In genomic region chr7:91064052-91064451, GRCh38 we compare ENCODE assay signal across 24 cellular contexts.
"Had no signal": no experiment of that assay in that cellular context is flagged by ENCODE, and none has a peak within 500 bp of the region (broad histone marks: within the 10 kb centered on the region; RNA-seq: fewer than 3 reads in every experiment).

No MANE protein-coding gene starts in this region.

- H3K9me3 ChIP-seq: esophagus muscularis mucosa, gastroesophageal sphincter, heart left ventricle, left lung, mucosa of descending colon, neutrophil, pancreas, right atrium auricular region, testis, tibial artery had no signal

- H3K79me2 ChIP-seq: hepatocyte had no signal

- H3K4me1 ChIP-seq: left lung, pancreas, right atrium auricular region, testis had no signal

- H3K4me3 ChIP-seq: dorsolateral prefrontal cortex, esophagus muscularis mucosa, gastroesophageal sphincter, heart left ventricle, hepatocyte, left lung, mucosa of descending colon, pancreas, right atrium auricular region, testis, tibial artery had no signal

- H2AFZ ChIP-seq: hepatocyte had no signal

- H3K27ac ChIP-seq: dorsolateral prefrontal cortex, esophagus muscularis mucosa, foreskin keratinocyte, gastroesophageal sphincter, heart left ventricle, hepatocyte, left lung, neutrophil, pancreas, right atrium auricular region, testis, tibial artery had no signal

- H3K4me2 ChIP-seq: hepatocyte had no signal

- DNase-seq: central memory CD4-positive, alpha-beta T cell; dorsolateral prefrontal cortex; effector CD4-positive, alpha-beta T cell; heart left ventricle; left cardiac atrium; left lung; mammary epithelial cell; mucosa of descending colon; naive B cell; pancreas; stimulated activated CD4-positive, alpha-beta T cell treated with anti-CD3 and anti-CD28 coated beads, Interleukin-4, amount 100 ng/mL, for 4 hours; stimulated activated naive CD8-positive, alpha-beta T cell treated with anti-CD3 and anti-CD28 coated beads, Interleukin-15, Interleukin-2, amounts not matched to agents 100 U/mL and 50 U/mL, for 24 hours; substantia nigra; testis; tibial artery had no signal

- ATAC-seq: gastroesophageal sphincter; heart left ventricle; left cardiac atrium; left lung; mucosa of descending colon; natural killer cell treated with Interleukin-12 subunit alpha and Interleukin-12 subunit beta and Interleukin-15 and Interleukin-18, amount 100 ng/mL, for 72 hours; pancreas; sciatic nerve; stimulated activated memory B cell treated with anti-CD40 and anti-IgM and Interleukin-4, amounts not matched to agents 10 μg/mL and 1 μg/mL and 100 μg/mL, for 72 hours; stimulated activated naive CD8-positive, alpha-beta T cell treated with anti-CD3 and anti-CD28 coated beads, Interleukin-15, Interleukin-2, amounts not matched to agents 100 U/mL and 50 U/mL, for 24 hours had no signal

- H3K27me3 ChIP-seq: dorsolateral prefrontal cortex, esophagus muscularis mucosa, foreskin keratinocyte, gastroesophageal sphincter, heart left ventricle, hepatocyte, left lung, neutrophil, pancreas, right atrium auricular region, testis, tibial artery had no signal

- H3K36me3 ChIP-seq: esophagus muscularis mucosa, gastroesophageal sphincter, heart left ventricle, left lung, neutrophil, pancreas, right atrium auricular region, tibial artery had no signal
